Comparison of ENCODE assay signal across 7 cellular contexts in the genomic region with DNA sequence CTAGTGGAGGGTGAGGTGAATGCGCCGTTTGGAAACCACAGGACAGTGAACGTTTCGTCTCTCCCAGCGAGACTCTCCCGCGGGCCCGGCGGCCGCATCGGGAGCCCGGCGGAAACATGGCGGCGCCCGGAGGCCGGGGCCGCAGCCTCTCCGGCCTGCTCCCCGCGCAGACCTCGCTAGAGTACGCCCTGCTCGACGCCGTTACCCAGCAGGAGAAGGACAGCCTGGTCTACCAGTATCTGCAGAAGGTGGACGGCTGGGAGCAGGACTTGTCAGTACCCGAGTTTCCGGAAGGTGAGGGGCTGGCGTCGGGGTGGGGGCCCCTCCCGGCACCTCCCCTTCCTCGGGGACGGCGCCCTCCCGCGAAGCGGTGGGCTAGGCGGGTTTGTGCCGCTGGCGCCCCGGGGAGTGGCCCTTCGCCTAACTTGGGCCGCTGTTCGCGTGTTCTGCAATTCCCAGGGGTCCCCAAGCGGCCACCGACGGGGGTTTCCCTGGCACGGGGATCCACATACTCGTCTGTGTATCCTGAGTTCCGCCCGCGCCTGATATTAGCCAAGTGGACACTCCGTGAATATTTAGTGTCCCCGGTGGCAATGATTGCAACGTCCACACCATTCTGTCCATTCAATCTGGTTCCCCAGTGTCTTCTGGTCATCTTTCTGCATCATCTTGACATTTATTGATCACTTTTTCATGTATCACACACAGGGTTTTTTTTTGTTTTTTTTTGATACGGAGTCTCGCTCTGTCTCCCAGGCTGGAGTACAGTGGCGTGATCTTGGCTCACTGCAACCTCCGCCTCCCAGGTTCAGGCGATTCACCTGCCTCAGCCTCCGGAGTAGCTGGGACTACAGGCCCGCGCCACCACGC. TPM values are rescaled to one million over a fixed set of nuclear protein-coding genes. Genes with fewer than 3 reads are reported as not detected.
DNase-seq lines count a peak whose midpoint lies in the region; ATAC-seq and TF ChIP-seq lines count a peak whose summit lies in the region.

No MANE protein-coding gene starts in this region.

- TF ChIP-seq POLR2A in GM10847 (IDR thresholded peaks at IDR 0.05; ENCODE audit: extremely low read depth, insufficient read length), result peak; percentile 62

- peak; percentile 68 for ATAC-seq in left lobe of liver

- DNase-seq in GOT3 (lab: John Stamatoyannopoulos, UW), result peak; percentile 28
- peak; percentile 60 for DNase-seq in M059J (ENCODE audit: low read depth)
- peak; percentile 9 to 15 for DNase-seq in activated CD4-positive, alpha-beta T cell treated with anti-CD3 and anti-CD28 coated beads for 24 hours (ENCODE audit: low read depth in 2 of 2)
- DNase-seq in dedifferentiated amniotic fluid mesenchymal stem cell (ENCODE audit: extremely low spot score), result peak; percentile 24
- peak; percentile 71 for DNase-seq in left lobe of liver (ENCODE audit: low spot score)
- DNase-seq in stimulated activated CD4-positive, alpha-beta T cell treated with anti-CD3 and anti-CD28 coated beads, Interleukin-4, amount 100 ng/mL, for 4 hours, result peak; percentile 17 to 42

RNA-seq across cellular contexts. Expression of gene NHLRC2, which starts 0.5 kb away (rescaled TPM):
- total RNA-seq in M059J (2014; rRNA removed; shearing (Covaris generic)), result 9.3 and 11.0 TPM in 2 replicates
- 22.4 TPM for total RNA-seq in left lobe of liver

RNA-seq across cellular contexts. Expression of gene DCLRE1A, which starts 1.1 kb away (rescaled TPM):
- 6.9 and 10.4 TPM in 2 replicates for total RNA-seq in M059J (2014; rRNA removed; shearing (Covaris generic))
- total RNA-seq in left lobe of liver, result 5.8 TPM

Comparison
In these comparisons a context has a peak if more than half of its experiments do, and no peak if none do; other contexts are left out.
1. Peak in every context shown above with its lines: DNase-seq and ATAC-seq.
2. DNase-seq: peak in every context shown above with its lines; median percentile 71 in left lobe of liver; 60 in M059J; 30 in stimulated activated CD4-positive, alpha-beta T cell treated with anti-CD3 and anti-CD28 coated beads, Interleukin-4, amount 100 ng/mL, for 4 hours; 28 in GOT3; 24 in dedifferentiated amniotic fluid mesenchymal stem cell; 12 in activated CD4-positive, alpha-beta T cell treated with anti-CD3 and anti-CD28 coated beads for 24 hours.